In the genomic region with DNA sequence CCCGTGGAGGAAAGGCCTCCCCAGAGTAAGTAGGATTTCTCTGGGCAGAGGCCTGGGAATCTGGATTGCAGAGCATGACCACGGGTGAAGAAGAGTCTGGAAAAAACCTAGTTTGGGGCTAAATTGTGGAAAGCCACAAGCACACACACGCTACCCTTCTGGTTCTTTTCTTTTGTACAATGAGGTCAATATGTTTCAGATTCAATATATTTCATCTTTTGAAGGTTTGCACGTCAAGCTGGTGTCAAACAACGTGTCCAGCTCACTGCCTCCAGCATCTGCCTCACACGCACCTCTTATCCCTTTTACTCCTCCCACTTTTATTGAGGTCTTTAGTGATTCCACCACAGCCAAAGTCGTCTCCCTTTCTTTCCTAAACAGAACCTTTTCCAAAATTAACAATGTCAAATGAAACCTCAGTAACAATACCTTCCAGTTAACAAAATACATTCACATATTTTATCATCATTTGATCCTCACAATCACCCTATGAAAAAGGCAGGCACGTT, we compare ENCODE assay signal across 8 cellular contexts. TPM values are rescaled to one million over a fixed set of nuclear protein-coding genes. Genes with fewer than 3 reads are reported as not detected.
A peak's percentile ranks its signal among the peaks of the same experiment; 100 is the strongest.
DNase-seq lines count a peak whose midpoint lies in the region; ATAC-seq and TF ChIP-seq lines count a peak whose summit lies in the region.

No MANE protein-coding gene starts in this region.

- peaks cover 18 to 40% of the 10 kb centered on the region in 2 donors for H3K4me1 Mint-ChIP-seq in stimulated activated naive B cell treated with anti-CD40 and anti-IgM and Interleukin-4, amounts not matched to agents 10 μg/mL and 1 μg/mL and 100 μg/mL, for 72 hours

- CTCF ChIA-PET in BJ (lab: Yijun Ruan, JAX): interaction anchor here (1.6 kb wide), 1 partner anchor 94 kb away, joined by 3 read pairs; no protein-coding TSS in a partner anchor

- no peaks in the 10 kb centered on the region for H3K27me3 ChIP-seq in BJ (ENCODE audit: control insufficient read depth, insufficient read depth, low read length)
- H3K27me3 ChIP-seq in left ventricle myocardium inferior (ENCODE audit: low read depth): no peaks in the 10 kb centered on the region

- POLR2A ChIA-PET in BJ (lab: Charles Lee): no interaction called here

- H3K27ac ChIP-seq in SK-N-MC (peak overlapping the region; percentile 81), left ventricle myocardium inferior (replicated peaks) (peak overlapping the region; percentile 91)

- intact Hi-C loops in left ventricle myocardium inferior (cut with micrococcal nuclease): loop anchor here (10.0 kb wide), 1 partner anchor 49 kb away; no protein-coding TSS in a partner anchor

- peaks cover 3% of the 10 kb centered on the region in 2 donors for H3K9me3 Mint-ChIP-seq in stimulated activated naive B cell treated with anti-CD40 and anti-IgM and Interleukin-4, amounts not matched to agents 10 μg/mL and 1 μg/mL and 100 μg/mL, for 72 hours

- no peaks in the 10 kb centered on the region for H3K9me3 ChIP-seq in SK-N-MC (ENCODE audit: low read depth, low read length)
- no peaks in the 10 kb centered on the region for H3K9me3 ChIP-seq in left ventricle myocardium inferior (replicated peaks)

- H3K36me3 ChIP-seq in BJ (ENCODE audit: control insufficient read depth, insufficient read depth, low read length) (no peaks in the 10 kb centered on the region), SK-N-MC (ENCODE audit: insufficient read depth, low read length) (no peaks in the 10 kb centered on the region), left ventricle myocardium inferior (no peaks in the 10 kb centered on the region)

- TF ChIP-seq CTCF in BJ (IDR thresholded peaks at IDR 0.05; ENCODE audit: insufficient read depth, low read depth, low read length) (no peak), left ventricle myocardium inferior (IDR thresholded peaks at IDR 0.05; ENCODE audit: borderline replicate concordance) (no peak)

- peak overlapping the region; percentile 73 for H3K27ac Mint-ChIP-seq in stimulated activated naive B cell treated with anti-CD40 and anti-IgM and Interleukin-4, amounts not matched to agents 10 μg/mL and 1 μg/mL and 100 μg/mL, for 72 hours

- no peak overlapping the region for H3K9ac ChIP-seq in SK-N-MC (ENCODE audit: insufficient read length)

- H3K36me3 Mint-ChIP-seq in stimulated activated naive B cell treated with anti-CD40 and anti-IgM and Interleukin-4, amounts not matched to agents 10 μg/mL and 1 μg/mL and 100 μg/mL, for 72 hours: no peaks in the 10 kb centered on the region

- no peak for DNase-seq in BJ (ENCODE audit: low read depth)
- DNase-seq in SK-N-MC (ENCODE audit: low read depth, low spot score): no peak
- DNase-seq in left ventricle myocardium inferior: no peak
- no peak for DNase-seq in stimulated activated naive B cell treated with anti-CD40 and anti-IgM and Interleukin-4, amounts not matched to agents 10 μg/mL and 1 μg/mL and 100 μg/mL, for 72 hours
- no peak for DNase-seq in NCI-H146 treated with DMSO at 0.1 percent for 48 hours (lab: John Stamatoyannopoulos, UW; ENCODE audit: unreplicated experiment)
- DNase-seq in 8988T: no peak
- no peak for DNase-seq in NOMO-1 (lab: John Stamatoyannopoulos, UW; ENCODE audit: unreplicated experiment in 2 of 2)

- H3K27me3 Mint-ChIP-seq in stimulated activated naive B cell treated with anti-CD40 and anti-IgM and Interleukin-4, amounts not matched to agents 10 μg/mL and 1 μg/mL and 100 μg/mL, for 72 hours: no peaks in the 10 kb centered on the region

- H3K4me1 ChIP-seq in left ventricle myocardium inferior: peaks cover 34% of the 10 kb centered on the region

- H3K4me3 Mint-ChIP-seq in stimulated activated naive B cell treated with anti-CD40 and anti-IgM and Interleukin-4, amounts not matched to agents 10 μg/mL and 1 μg/mL and 100 μg/mL, for 72 hours: peak overlapping the region; percentile 93 to 94

- peak; percentile 11 for ATAC-seq in GM21528 (IDR thresholded peaks at IDR 0.05; ENCODE audit: low FRiP score, unreplicated experiment)
- no peak for ATAC-seq in stimulated activated naive B cell treated with anti-CD40 and anti-IgM and Interleukin-4, amounts not matched to agents 10 μg/mL and 1 μg/mL and 100 μg/mL, for 72 hours (replicated peaks)

- peak overlapping the region; percentile 92 for H3K4me3 ChIP-seq in BJ (ENCODE audit: low read depth, low read length)
- H3K4me3 ChIP-seq in SK-N-MC: peak overlapping the region; percentile 87
- H3K4me3 ChIP-seq in left ventricle myocardium inferior: peak overlapping the region; percentile 96

RNA-seq across cellular contexts. Expression of a gene that starts 0.8 kb away (rescaled TPM):
- polyA plus RNA-seq in BJ (2011; rRNA removed): 24.5 and 31.2 TPM in 2 replicates
- 42.1 and 42.7 TPM in 2 replicates for polyA minus RNA-seq in BJ (2011; rRNA and poly(A)+ RNA removed)
- 70.8 TPM for total RNA-seq in left ventricle myocardium inferior
